8 cellular contexts compared by ENCODE assay signal in the genomic region with DNA sequence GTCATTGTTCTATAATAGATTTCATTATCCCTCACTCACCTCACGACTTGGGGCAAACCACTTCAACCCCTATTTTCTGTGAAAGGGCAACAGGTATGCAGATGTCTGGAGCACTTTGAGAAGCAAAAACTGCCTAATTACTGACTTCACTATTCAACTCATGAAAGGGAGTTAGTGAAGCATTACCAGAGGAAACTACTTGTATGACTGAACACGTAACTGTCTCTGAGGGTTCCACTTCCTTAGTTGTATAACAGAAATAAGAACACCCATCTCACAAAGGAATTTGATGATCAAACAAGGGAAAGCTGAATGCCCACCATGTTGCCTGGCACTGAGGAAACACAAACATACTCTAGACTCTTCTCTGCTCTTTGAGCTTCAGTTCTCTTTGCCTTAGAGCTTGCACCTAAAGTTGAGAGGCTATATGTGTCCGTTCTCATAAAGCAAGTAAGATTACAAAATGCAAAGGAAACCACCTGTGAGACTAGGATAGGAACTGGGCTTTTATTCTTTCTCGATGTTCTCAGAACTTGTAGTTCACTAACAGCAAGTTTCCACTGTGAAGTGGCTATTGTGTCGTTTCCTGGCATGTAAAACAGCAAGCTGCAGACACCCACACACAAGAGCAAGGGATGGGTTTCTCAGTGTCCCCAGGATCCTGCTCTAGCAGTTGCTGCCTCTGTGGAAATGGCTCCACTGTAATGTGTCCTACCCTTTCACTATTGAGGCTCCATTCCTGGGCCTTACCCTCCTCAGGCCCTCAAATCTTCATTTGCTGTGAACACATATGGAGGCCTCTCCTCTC. TPM values are rescaled to one million over a fixed set of nuclear protein-coding genes. Genes with fewer than 3 reads are reported as not detected.
A peak's percentile ranks its signal among the peaks of the same experiment; 100 is the strongest.
DNase-seq lines count a peak whose midpoint lies in the region; ATAC-seq and TF ChIP-seq lines count a peak whose summit lies in the region.

No MANE protein-coding gene starts in this region.

- peaks cover 69% of the 10 kb centered on the region for H3K4me1 Mint-ChIP-seq in activated naive CD4-positive, alpha-beta T cell treated with anti-CD3 and anti-CD28 coated beads, Interleukin-2, amount 50 U/mL, for 24 hours
- H3K4me1 Mint-ChIP-seq in WTC11, result peaks cover 23% of the 10 kb centered on the region

- peak overlapping the region; percentile 99 for H3K27ac Mint-ChIP-seq in activated naive CD4-positive, alpha-beta T cell treated with anti-CD3 and anti-CD28 coated beads, Interleukin-2, amount 50 U/mL, for 24 hours
- no peak overlapping the region for H3K27ac Mint-ChIP-seq in WTC11

- POLR2A ChIA-PET in GM10248 (lab: Yijun Ruan, JAX) (interaction anchor here (0.7 to 2.7 kb wide), 4 partner anchors 16 to 801 kb away, joined by 3 to 15 read pairs (median 4); a partner anchor contains a TSS), WTC11 (lab: Charles Lee) (no interaction called here)

- no peaks in the 10 kb centered on the region for H3K27me3 Mint-ChIP-seq in activated naive CD4-positive, alpha-beta T cell treated with anti-CD3 and anti-CD28 coated beads, Interleukin-2, amount 50 U/mL, for 24 hours
- H3K27me3 Mint-ChIP-seq in WTC11 (ENCODE audit: low read depth), result no peaks in the 10 kb centered on the region

- DNase-seq in GM10248 (ENCODE audit: extremely low spot score) (peak; percentile 58), AG08395 (ENCODE audit: low spot score) (no peak), OCI-M1 (lab: John Stamatoyannopoulos, UW) (no peak), WTC11 (ENCODE audit: low spot score) (no peak)
- DNase-seq in stimulated activated CD4-positive, alpha-beta T cell treated with anti-CD3 and anti-CD28 coated beads, Interleukin-1b, Interleukin-23, amount 100 ng/mL, for 48 hours, result peak; percentile 54

- H3K9me3 Mint-ChIP-seq in activated naive CD4-positive, alpha-beta T cell treated with anti-CD3 and anti-CD28 coated beads, Interleukin-2, amount 50 U/mL, for 24 hours, result no peaks in the 10 kb centered on the region
- H3K9me3 Mint-ChIP-seq in WTC11, result no peaks in the 10 kb centered on the region

- CTCF ChIA-PET in GM10248 (lab: Yijun Ruan, JAX), result interaction anchor here (1.0 to 1.8 kb wide), 9 partner anchors 13 to 68 kb away, joined by 3 to 9 read pairs (median 6); a partner anchor contains a TSS
- CTCF ChIA-PET in WTC11 (lab: Charles Lee), result no interaction called here

- peak overlapping the region; percentile 99 for H3K4me3 Mint-ChIP-seq in activated naive CD4-positive, alpha-beta T cell treated with anti-CD3 and anti-CD28 coated beads, Interleukin-2, amount 50 U/mL, for 24 hours
- H3K4me3 Mint-ChIP-seq in WTC11, result no peak overlapping the region

- H3K36me3 Mint-ChIP-seq in activated naive CD4-positive, alpha-beta T cell treated with anti-CD3 and anti-CD28 coated beads, Interleukin-2, amount 50 U/mL, for 24 hours, result peaks cover 11% of the 10 kb centered on the region
- H3K36me3 Mint-ChIP-seq in WTC11, result peaks cover 25% of the 10 kb centered on the region

- peak; percentile 46 for ATAC-seq in GM19467 (IDR thresholded peaks at IDR 0.05; ENCODE audit: unreplicated experiment)
- ATAC-seq in HG03469 (IDR thresholded peaks at IDR 0.05; ENCODE audit: unreplicated experiment), result peak; percentile 57
- ATAC-seq in WTC11, result no peak

- TF ChIP-seq CTCF in GM10248 (IDR thresholded peaks at IDR 0.05; ENCODE audit: control extremely low read depth, extremely low read depth, low read depth, missing control alignments) (no peak), WTC11 (IDR thresholded peaks at IDR 0.05) (no peak)

TF ChIP-seq in WTC11, 78 proteins besides CTCF, POLR2A, EP300 and RAD21 (continues in another document):
- no peak for TF ChIP-seq GABPB1 (CRISPR knock-in tag; IDR thresholded peaks at IDR 0.05)
- TF ChIP-seq, protein P1, sequence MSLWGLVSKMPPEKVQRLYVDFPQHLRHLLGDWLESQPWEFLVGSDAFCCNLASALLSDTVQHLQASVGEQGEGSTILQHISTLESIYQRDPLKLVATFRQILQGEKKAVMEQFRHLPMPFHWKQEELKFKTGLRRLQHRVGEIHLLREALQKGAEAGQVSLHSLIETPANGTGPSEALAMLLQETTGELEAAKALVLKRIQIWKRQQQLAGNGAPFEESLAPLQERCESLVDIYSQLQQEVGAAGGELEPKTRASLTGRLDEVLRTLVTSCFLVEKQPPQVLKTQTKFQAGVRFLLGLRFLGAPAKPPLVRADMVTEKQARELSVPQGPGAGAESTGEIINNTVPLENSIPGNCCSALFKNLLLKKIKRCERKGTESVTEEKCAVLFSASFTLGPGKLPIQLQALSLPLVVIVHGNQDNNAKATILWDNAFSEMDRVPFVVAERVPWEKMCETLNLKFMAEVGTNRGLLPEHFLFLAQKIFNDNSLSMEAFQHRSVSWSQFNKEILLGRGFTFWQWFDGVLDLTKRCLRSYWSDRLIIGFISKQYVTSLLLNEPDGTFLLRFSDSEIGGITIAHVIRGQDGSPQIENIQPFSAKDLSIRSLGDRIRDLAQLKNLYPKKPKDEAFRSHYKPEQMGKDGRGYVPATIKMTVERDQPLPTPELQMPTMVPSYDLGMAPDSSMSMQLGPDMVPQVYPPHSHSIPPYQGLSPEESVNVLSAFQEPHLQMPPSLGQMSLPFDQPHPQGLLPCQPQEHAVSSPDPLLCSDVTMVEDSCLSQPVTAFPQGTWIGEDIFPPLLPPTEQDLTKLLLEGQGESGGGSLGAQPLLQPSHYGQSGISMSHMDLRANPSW (CRISPR knock-in tag; conservative IDR thresholded peaks at IDR 0.05; ENCODE audit: low read depth), result no peak
- TF ChIP-seq, protein P2, sequence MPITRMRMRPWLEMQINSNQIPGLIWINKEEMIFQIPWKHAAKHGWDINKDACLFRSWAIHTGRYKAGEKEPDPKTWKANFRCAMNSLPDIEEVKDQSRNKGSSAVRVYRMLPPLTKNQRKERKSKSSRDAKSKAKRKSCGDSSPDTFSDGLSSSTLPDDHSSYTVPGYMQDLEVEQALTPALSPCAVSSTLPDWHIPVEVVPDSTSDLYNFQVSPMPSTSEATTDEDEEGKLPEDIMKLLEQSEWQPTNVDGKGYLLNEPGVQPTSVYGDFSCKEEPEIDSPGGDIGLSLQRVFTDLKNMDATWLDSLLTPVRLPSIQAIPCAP (CRISPR knock-in tag; IDR thresholded peaks at IDR 0.05), result no peak
- TF ChIP-seq ESRRA (CRISPR knock-in tag; IDR thresholded peaks at IDR 0.05; ENCODE audit: borderline replicate concordance), result no peak
- no peak for TF ChIP-seq NR1H2 (CRISPR knock-in tag; IDR thresholded peaks at IDR 0.05)
- TF ChIP-seq, protein P3, sequence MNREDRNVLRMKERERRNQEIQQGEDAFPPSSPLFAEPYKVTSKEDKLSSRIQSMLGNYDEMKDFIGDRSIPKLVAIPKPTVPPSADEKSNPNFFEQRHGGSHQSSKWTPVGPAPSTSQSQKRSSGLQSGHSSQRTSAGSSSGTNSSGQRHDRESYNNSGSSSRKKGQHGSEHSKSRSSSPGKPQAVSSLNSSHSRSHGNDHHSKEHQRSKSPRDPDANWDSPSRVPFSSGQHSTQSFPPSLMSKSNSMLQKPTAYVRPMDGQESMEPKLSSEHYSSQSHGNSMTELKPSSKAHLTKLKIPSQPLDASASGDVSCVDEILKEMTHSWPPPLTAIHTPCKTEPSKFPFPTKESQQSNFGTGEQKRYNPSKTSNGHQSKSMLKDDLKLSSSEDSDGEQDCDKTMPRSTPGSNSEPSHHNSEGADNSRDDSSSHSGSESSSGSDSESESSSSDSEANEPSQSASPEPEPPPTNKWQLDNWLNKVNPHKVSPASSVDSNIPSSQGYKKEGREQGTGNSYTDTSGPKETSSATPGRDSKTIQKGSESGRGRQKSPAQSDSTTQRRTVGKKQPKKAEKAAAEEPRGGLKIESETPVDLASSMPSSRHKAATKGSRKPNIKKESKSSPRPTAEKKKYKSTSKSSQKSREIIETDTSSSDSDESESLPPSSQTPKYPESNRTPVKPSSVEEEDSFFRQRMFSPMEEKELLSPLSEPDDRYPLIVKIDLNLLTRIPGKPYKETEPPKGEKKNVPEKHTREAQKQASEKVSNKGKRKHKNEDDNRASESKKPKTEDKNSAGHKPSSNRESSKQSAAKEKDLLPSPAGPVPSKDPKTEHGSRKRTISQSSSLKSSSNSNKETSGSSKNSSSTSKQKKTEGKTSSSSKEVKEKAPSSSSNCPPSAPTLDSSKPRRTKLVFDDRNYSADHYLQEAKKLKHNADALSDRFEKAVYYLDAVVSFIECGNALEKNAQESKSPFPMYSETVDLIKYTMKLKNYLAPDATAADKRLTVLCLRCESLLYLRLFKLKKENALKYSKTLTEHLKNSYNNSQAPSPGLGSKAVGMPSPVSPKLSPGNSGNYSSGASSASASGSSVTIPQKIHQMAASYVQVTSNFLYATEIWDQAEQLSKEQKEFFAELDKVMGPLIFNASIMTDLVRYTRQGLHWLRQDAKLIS (CRISPR knock-in tag; IDR thresholded peaks at IDR 0.05; ENCODE audit: borderline replicate concordance), result no peak
- TF ChIP-seq, protein P4, sequence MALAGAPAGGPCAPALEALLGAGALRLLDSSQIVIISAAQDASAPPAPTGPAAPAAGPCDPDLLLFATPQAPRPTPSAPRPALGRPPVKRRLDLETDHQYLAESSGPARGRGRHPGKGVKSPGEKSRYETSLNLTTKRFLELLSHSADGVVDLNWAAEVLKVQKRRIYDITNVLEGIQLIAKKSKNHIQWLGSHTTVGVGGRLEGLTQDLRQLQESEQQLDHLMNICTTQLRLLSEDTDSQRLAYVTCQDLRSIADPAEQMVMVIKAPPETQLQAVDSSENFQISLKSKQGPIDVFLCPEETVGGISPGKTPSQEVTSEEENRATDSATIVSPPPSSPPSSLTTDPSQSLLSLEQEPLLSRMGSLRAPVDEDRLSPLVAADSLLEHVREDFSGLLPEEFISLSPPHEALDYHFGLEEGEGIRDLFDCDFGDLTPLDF (CRISPR knock-in tag; IDR thresholded peaks at IDR 0.05), result no peak
- TF ChIP-seq, protein P5, sequence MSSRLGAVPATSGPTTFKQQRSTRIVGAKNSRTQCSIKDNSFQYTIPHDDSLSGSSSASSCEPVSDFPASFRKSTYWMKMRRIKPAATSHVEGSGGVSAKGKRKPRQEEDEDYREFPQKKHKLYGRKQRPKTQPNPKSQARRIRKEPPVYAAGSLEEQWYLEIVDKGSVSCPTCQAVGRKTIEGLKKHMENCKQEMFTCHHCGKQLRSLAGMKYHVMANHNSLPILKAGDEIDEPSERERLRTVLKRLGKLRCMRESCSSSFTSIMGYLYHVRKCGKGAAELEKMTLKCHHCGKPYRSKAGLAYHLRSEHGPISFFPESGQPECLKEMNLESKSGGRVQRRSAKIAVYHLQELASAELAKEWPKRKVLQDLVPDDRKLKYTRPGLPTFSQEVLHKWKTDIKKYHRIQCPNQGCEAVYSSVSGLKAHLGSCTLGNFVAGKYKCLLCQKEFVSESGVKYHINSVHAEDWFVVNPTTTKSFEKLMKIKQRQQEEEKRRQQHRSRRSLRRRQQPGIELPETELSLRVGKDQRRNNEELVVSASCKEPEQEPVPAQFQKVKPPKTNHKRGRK (CRISPR knock-in tag; IDR thresholded peaks at IDR 0.05; ENCODE audit: borderline replicate concordance), result no peak
- TF ChIP-seq SMAD4 (CRISPR knock-in tag; IDR thresholded peaks at IDR 0.05), result no peak
- no peak for TF ChIP-seq ZNF138 (CRISPR knock-in tag; conservative IDR thresholded peaks at IDR 0.05)
- TF ChIP-seq ZNF263 (CRISPR knock-in tag; IDR thresholded peaks at IDR 0.05; ENCODE audit: low read depth), result no peak

RNA-seq across cellular contexts. Expression of a gene that starts 2.6 kb away (rescaled TPM):
- 24.2 to 29.0 TPM (median 25.9 TPM) in 3 replicates for total RNA-seq in WTC11 (2021)

Comparison
In these comparisons a context has a peak if more than half of its experiments do, and no peak if none do; other contexts are left out.
1. DNase-seq: peak in GM10248 (single experiment) and stimulated activated CD4-positive, alpha-beta T cell treated with anti-CD3 and anti-CD28 coated beads, Interleukin-1b, Interleukin-23, amount 100 ng/mL, for 48 hours (single experiment); none in AG08395 (single experiment), OCI-M1 (single experiment) and WTC11 (single experiment).